Comparison of ENCODE assay signal across 1 cellular context in the genomic region with DNA sequence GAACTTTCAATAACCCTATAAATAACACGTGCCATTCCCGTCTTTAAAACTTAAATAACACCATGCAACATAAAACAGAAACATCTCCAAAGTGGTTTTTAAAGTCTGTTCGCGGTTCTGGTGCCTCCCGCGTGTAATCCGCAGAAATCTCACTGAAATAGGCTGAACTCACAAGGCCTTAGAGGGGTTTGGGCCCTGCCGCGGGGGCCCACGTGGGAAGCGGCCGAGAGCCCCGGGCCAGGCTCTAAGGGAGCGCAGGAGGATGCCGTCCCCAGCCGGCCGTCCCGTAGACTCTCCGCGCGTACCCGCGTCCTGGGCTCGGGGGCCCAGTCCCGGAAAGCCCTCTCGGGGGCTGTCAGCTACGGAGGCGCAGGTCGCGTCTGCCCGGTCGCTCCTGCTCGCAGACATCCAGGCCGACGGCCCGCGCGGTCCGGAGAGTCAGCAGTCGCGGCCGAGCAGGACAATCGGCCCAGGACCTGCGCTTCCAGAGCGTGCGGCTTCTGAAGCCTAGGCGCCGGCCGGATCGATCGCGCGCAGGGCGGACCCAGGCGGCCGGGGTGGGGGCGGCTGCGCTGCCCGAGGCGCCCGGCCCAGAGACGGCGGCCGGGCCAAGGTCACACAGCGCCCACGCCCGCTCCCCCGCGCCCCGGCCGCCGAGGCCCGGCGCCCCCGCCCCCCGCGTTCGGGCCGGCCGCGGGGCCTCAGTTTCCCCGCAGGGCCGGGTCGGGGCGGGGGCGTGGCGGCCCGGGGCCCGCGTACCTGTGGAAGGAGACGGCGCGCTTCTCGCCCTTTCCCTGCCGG.
TF ChIP-seq lines count a peak whose summit lies in the region.

No MANE protein-coding gene starts in this region.

TF ChIP-seq in HepG2, 621 proteins besides CTCF, POLR2A, EP300 and RAD21 (continued from another document and continues in another):
- TF ChIP-seq BCL3 (CRISPR knock-in tag; IDR thresholded peaks at IDR 0.05) (no peak), ZSCAN12 (CRISPR knock-in tag; IDR thresholded peaks at IDR 0.05) (no peak), SRF (IDR thresholded peaks at IDR 0.05; ENCODE audit: low read depth, low read length) (no peak), ZNF609 (CRISPR knock-in tag; IDR thresholded peaks at IDR 0.05; ENCODE audit: borderline replicate concordance) (peak; percentile 33; the same call in 1 of the 2 replicates), ZNF34 (CRISPR knock-in tag; IDR thresholded peaks at IDR 0.05; ENCODE audit: borderline replicate concordance) (0 out of 2 replicates have a peak, but pooled peaks have one; percentile 65), POGZ (CRISPR knock-in tag; IDR thresholded peaks at IDR 0.05) (peak; percentile 49; the same call in 1 of the 2 replicates), ASH2L (IDR thresholded peaks at IDR 0.05; ENCODE audit: insufficient read length, low read depth, low read length) (peak; percentile 91), SMARCE1 (IDR thresholded peaks at IDR 0.05; ENCODE audit: borderline replicate concordance) (no peak), MNT (IDR thresholded peaks at IDR 0.05) (0 out of 2 replicates have a peak, but pooled peaks have one; percentile 12), ARNTL (CRISPR knock-in tag; IDR thresholded peaks at IDR 0.05) (no peak), SNAI1 (CRISPR knock-in tag; IDR thresholded peaks at IDR 0.05; ENCODE audit: borderline replicate concordance) (peak; percentile 90), SKI (IDR thresholded peaks at IDR 0.05; ENCODE audit: partially characterized antibody) (peak; percentile 65), THAP7 (CRISPR knock-in tag; IDR thresholded peaks at IDR 0.05) (peak; percentile 57; the same call in 1 of the 2 replicates), JUNB (CRISPR knock-in tag; IDR thresholded peaks at IDR 0.05; ENCODE audit: borderline replicate concordance) (no peak), ZNF781 (CRISPR knock-in tag; IDR thresholded peaks at IDR 0.05; ENCODE audit: borderline replicate concordance, not compliant biosample characterization) (peak; percentile 75), PPARG (CRISPR knock-in tag; conservative IDR thresholded peaks at IDR 0.05) (peak; percentile 57; the same call in 1 of the 2 replicates), ZNF160 (CRISPR knock-in tag; IDR thresholded peaks at IDR 0.05) (peak; percentile 69; the same call in 1 of the 2 replicates), KLF16 (CRISPR knock-in tag; IDR thresholded peaks at IDR 0.05) (peak in 1 of 2 experiments; percentile 43; a peak in 1 of 4 replicates), KLF9 (CRISPR knock-in tag; IDR thresholded peaks at IDR 0.05; ENCODE audit: low read depth) (no peak), ZNF431 (CRISPR knock-in tag; IDR thresholded peaks at IDR 0.05; ENCODE audit: borderline replicate concordance, low read depth) (0 out of 2 replicates have a peak, but pooled peaks have one; percentile 35), THYN1 (CRISPR knock-in tag; IDR thresholded peaks at IDR 0.05; ENCODE audit: borderline replicate concordance, low read depth) (no peak), KAT7 (CRISPR knock-in tag; IDR thresholded peaks at IDR 0.05; ENCODE audit: borderline replicate concordance) (peak; percentile 90; the same call in 1 of the 2 replicates), EEA1 (CRISPR knock-in tag; IDR thresholded peaks at IDR 0.05; ENCODE audit: borderline replicate concordance) (peak; percentile 71; the same call in 1 of the 2 replicates), RELA (CRISPR knock-in tag; IDR thresholded peaks at IDR 0.05) (peak; percentile 67; the same call in 1 of the 2 replicates), PHF8 (CRISPR knock-in tag; IDR thresholded peaks at IDR 0.05) (peak; percentile 80), ZNF83 (CRISPR knock-in tag; IDR thresholded peaks at IDR 0.05; ENCODE audit: borderline replicate concordance) (no peak), ZNF557 (CRISPR knock-in tag; IDR thresholded peaks at IDR 0.05) (no peak), ZNF121 (CRISPR knock-in tag; IDR thresholded peaks at IDR 0.05) (no peak), ZFP1 (CRISPR knock-in tag; IDR thresholded peaks at IDR 0.05) (0 out of 2 replicates have a peak, but pooled peaks have one; percentile 18), SOX6 (IDR thresholded peaks at IDR 0.05) (no peak), SOX6 (CRISPR knock-in tag; IDR thresholded peaks at IDR 0.05) (peak; percentile 57; the same call in 1 of the 2 replicates), MBD4 (IDR thresholded peaks at IDR 0.05; ENCODE audit: borderline replicate concordance, low read length) (no peak), ZBTB38 (CRISPR knock-in tag; IDR thresholded peaks at IDR 0.05) (peak; percentile 73), TIGD3 (CRISPR knock-in tag; IDR thresholded peaks at IDR 0.05; ENCODE audit: borderline replicate concordance) (0 out of 2 replicates have a peak, but pooled peaks have one; percentile 57), TSC22D2 (CRISPR knock-in tag; IDR thresholded peaks at IDR 0.05; ENCODE audit: borderline replicate concordance) (peak; percentile 58; the same call in 1 of the 2 replicates), YEATS4 (CRISPR knock-in tag; IDR thresholded peaks at IDR 0.05; ENCODE audit: borderline replicate concordance) (peak; percentile 70), ZNF768 (CRISPR knock-in tag; IDR thresholded peaks at IDR 0.05) (peak; percentile 94), SALL1 (CRISPR knock-in tag; IDR thresholded peaks at IDR 0.05) (peak; percentile 76)
- TF ChIP-seq, protein P1, sequence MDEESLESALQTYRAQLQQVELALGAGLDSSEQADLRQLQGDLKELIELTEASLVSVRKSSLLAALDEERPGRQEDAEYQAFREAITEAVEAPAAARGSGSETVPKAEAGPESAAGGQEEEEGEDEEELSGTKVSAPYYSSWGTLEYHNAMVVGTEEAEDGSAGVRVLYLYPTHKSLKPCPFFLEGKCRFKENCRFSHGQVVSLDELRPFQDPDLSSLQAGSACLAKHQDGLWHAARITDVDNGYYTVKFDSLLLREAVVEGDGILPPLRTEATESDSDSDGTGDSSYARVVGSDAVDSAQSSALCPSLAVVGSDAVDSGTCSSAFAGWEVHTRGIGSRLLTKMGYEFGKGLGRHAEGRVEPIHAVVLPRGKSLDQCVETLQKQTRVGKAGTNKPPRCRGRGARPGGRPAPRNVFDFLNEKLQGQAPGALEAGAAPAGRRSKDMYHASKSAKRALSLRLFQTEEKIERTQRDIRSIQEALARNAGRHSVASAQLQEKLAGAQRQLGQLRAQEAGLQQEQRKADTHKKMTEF (CRISPR knock-in tag; IDR thresholded peaks at IDR 0.05), result peak; percentile 73; the same call in 1 of the 2 replicates
- TF ChIP-seq, protein P2, sequence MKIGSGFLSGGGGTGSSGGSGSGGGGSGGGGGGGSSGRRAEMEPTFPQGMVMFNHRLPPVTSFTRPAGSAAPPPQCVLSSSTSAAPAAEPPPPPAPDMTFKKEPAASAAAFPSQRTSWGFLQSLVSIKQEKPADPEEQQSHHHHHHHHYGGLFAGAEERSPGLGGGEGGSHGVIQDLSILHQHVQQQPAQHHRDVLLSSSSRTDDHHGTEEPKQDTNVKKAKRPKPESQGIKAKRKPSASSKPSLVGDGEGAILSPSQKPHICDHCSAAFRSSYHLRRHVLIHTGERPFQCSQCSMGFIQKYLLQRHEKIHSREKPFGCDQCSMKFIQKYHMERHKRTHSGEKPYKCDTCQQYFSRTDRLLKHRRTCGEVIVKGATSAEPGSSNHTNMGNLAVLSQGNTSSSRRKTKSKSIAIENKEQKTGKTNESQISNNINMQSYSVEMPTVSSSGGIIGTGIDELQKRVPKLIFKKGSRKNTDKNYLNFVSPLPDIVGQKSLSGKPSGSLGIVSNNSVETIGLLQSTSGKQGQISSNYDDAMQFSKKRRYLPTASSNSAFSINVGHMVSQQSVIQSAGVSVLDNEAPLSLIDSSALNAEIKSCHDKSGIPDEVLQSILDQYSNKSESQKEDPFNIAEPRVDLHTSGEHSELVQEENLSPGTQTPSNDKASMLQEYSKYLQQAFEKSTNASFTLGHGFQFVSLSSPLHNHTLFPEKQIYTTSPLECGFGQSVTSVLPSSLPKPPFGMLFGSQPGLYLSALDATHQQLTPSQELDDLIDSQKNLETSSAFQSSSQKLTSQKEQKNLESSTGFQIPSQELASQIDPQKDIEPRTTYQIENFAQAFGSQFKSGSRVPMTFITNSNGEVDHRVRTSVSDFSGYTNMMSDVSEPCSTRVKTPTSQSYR (CRISPR knock-in tag; IDR thresholded peaks at IDR 0.05; ENCODE audit: borderline replicate concordance), result 0 out of 2 replicates have a peak, but pooled peaks have one; percentile 16
- TF ChIP-seq, protein P3, sequence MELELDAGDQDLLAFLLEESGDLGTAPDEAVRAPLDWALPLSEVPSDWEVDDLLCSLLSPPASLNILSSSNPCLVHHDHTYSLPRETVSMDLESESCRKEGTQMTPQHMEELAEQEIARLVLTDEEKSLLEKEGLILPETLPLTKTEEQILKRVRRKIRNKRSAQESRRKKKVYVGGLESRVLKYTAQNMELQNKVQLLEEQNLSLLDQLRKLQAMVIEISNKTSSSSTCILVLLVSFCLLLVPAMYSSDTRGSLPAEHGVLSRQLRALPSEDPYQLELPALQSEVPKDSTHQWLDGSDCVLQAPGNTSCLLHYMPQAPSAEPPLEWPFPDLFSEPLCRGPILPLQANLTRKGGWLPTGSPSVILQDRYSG (CRISPR knock-in tag; IDR thresholded peaks at IDR 0.05), result peak; percentile 46; the same call in 1 of the 2 replicates
- TF ChIP-seq, protein P4, sequence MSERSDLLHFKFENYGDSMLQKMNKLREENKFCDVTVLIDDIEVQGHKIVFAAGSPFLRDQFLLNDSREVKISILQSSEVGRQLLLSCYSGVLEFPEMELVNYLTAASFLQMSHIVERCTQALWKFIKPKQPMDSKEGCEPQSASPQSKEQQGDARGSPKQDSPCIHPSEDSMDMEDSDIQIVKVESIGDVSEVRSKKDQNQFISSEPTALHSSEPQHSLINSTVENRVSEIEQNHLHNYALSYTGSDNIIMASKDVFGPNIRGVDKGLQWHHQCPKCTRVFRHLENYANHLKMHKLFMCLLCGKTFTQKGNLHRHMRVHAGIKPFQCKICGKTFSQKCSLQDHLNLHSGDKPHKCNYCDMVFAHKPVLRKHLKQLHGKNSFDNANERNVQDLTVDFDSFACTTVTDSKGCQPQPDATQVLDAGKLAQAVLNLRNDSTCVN (CRISPR knock-in tag; IDR thresholded peaks at IDR 0.05; ENCODE audit: borderline replicate concordance), result 0 out of 2 replicates have a peak, but pooled peaks have one; percentile 16
